ENCODE assay signal across 9 cellular contexts in genomic region chr5:18305288-18305899, GRCh38.
DNase-seq lines count a peak whose midpoint lies in the region; ATAC-seq and TF ChIP-seq lines count a peak whose summit lies in the region.
"Had no signal": no experiment of that assay in that cellular context is flagged by ENCODE, and none has a peak within 500 bp of the region (broad histone marks: within the 10 kb centered on the region; RNA-seq: fewer than 3 reads in every experiment).

No MANE protein-coding gene starts in this region.

- no peak overlapping the region for H3K9ac ChIP-seq in HCT116 (ENCODE audit: low read length)

- H3K36me3 ChIP-seq in HCT116 (ENCODE audit: control insufficient read depth in 1 of 2, insufficient read depth in 2 of 2, low read length in 2 of 2) (no peaks in the 10 kb centered on the region), left lung (no peaks in the 10 kb centered on the region)

- POLR2A ChIA-PET in HCT116 (lab: Charles Lee) = no interaction called here

- no peak overlapping the region for H2AFZ ChIP-seq in HCT116 (ENCODE audit: low read depth, low read length, poor library complexity, severe bottlenecking)

- DNase-seq in SIG-M5 treated with dmso at 0.1 percent for 504 hours (lab: John Stamatoyannopoulos, UW; ENCODE audit: unreplicated experiment) = peak; percentile 64
- no peak for DNase-seq in SIG-M5 (lab: John Stamatoyannopoulos, UW)
- DNase-seq in HCT116 (ENCODE audit: low read depth, low spot score) = no peak
- DNase-seq in NCI-H146 treated with DMSO at 0.1 percent for 48 hours (lab: John Stamatoyannopoulos, UW; ENCODE audit: unreplicated experiment) = peak; percentile 6
- peak; percentile 55 for DNase-seq in astrocyte of the hippocampus (ENCODE audit: low read depth, low spot score)
- no peak for DNase-seq in left lung
- DNase-seq in activated CD8-positive, alpha-beta memory T cell treated with anti-CD3 and anti-CD28 coated beads for 24 hours = no peak
- DNase-seq in activated effector memory CD4-positive, alpha-beta T cell treated with Interleukin-2 at 50 U/mL for 16 hours = no peak
- DNase-seq: CD4-positive, CD25-positive, alpha-beta regulatory T cell had no signal

- H3K4me2 ChIP-seq in HCT116 (ENCODE audit: low read length) = no peak overlapping the region

- no peak overlapping the region for H3K27ac ChIP-seq in HCT116 (ENCODE audit: low read depth, low read length)
- no peak overlapping the region for H3K27ac ChIP-seq in left lung

- H3K9me3 ChIP-seq in HCT116 (ENCODE audit: control insufficient read depth in 1 of 2, insufficient read depth in 1 of 2, low read depth in 1 of 2, low read length in 2 of 2) (no peaks in the 10 kb centered on the region; a peak in 1 of 4 replicates), left lung (no peaks in the 10 kb centered on the region)

- no peaks in the 10 kb centered on the region for H4K20me1 ChIP-seq in HCT116 (ENCODE audit: insufficient read depth)

- intact Hi-C loops in HCT116 (cut with micrococcal nuclease) = loop anchor here (1.0 kb wide), 1 partner anchor 1089 kb away; no protein-coding TSS in a partner anchor
- intact Hi-C loops in left lung (cut with DNase I) = no loop called here

- H3K4me1 ChIP-seq in HCT116 (ENCODE audit: control insufficient read depth in 1 of 2, insufficient read depth in 2 of 2, low read length in 2 of 2) = no peaks in the 10 kb centered on the region
- no peaks in the 10 kb centered on the region for H3K4me1 ChIP-seq in left lung

- RAD21 ChIA-PET in HCT116 (lab: Charles Lee; ENCODE audit: low non-redundant PET in 1 of 2, low total read pairs in 2 of 2, uncharacterized antibody in 2 of 2, unreplicated experiment in 2 of 2) = no interaction called here

- CTCF ChIA-PET in HCT116 (lab: Charles Lee) = interaction anchor here (2.0 kb wide), 1 partner anchor 1089 kb away, joined by 5 read pairs; no protein-coding TSS in a partner anchor

- H3K4me3 ChIP-seq in HCT116 (replicated peaks in 1 of 2; ENCODE audit: low read depth in 1 of 2, low read length in 2 of 2) (no peak overlapping the region), left lung (no peak overlapping the region)

- H3K27me3 ChIP-seq in HCT116 (ENCODE audit: insufficient read depth, low read length) = no peaks in the 10 kb centered on the region
- no peaks in the 10 kb centered on the region for H3K27me3 ChIP-seq in left lung

- no peaks in the 10 kb centered on the region for H3K79me2 ChIP-seq in HCT116 (ENCODE audit: insufficient read depth, low read length)

- TF ChIP-seq CTCF in HCT116 (IDR thresholded peaks at IDR 0.05 in 2 of 3, conservative IDR thresholded peaks at IDR 0.05 in 1 of 3; ENCODE audit: borderline replicate concordance in 1 of 3, insufficient read depth in 1 of 3, low read depth in 2 of 3, low read length in 2 of 3) (peak in 2 of 3 experiments; percentile 31 to 39; a peak in 3 of 6 replicates), left lung (IDR thresholded peaks at IDR 0.05) (peak; percentile 48 to 56)

- ATAC-seq in HCT116 = no peak
- peak; percentile 75 for ATAC-seq in left lung

- TF ChIP-seq RAD21 in HCT116 (IDR thresholded peaks at IDR 0.05; ENCODE audit: low read depth) = peak; percentile 34; the same call in 1 of the 2 replicates

- BruUV-seq in HCT116 (replicated peaks; lab: Mats Ljungman, UMichigan) = no TSS peak

- no peaks in the 10 kb centered on the region for H3K9me2 ChIP-seq in HCT116 (ENCODE audit: insufficient read depth)

- TF ChIP-seq POLR2A in HCT116 (IDR thresholded peaks at IDR 0.05; ENCODE audit: borderline replicate concordance, extremely low read depth, insufficient read depth, insufficient read length) = no peak

TF ChIP-seq in HCT116, 20 proteins besides CTCF, POLR2A, EP300 and RAD21:
- no peak for TF ChIP-seq ZFX (IDR thresholded peaks at IDR 0.05)
- TF ChIP-seq CEBPB (IDR thresholded peaks at IDR 0.05; ENCODE audit: low read depth) = no peak
- TF ChIP-seq SIN3A (IDR thresholded peaks at IDR 0.05; ENCODE audit: low read depth) = no peak
- TF ChIP-seq MAX (IDR thresholded peaks at IDR 0.05) = no peak
- TF ChIP-seq ELF1 (IDR thresholded peaks at IDR 0.05; ENCODE audit: borderline replicate concordance, low read depth) = no peak
- no peak for TF ChIP-seq FOSL1 (IDR thresholded peaks at IDR 0.05; ENCODE audit: low read depth)
- TF ChIP-seq CBX3 (IDR thresholded peaks at IDR 0.05; ENCODE audit: low read depth) = no peak
- TF ChIP-seq ZNF274 (IDR thresholded peaks at IDR 0.05; ENCODE audit: low read depth, low read length) = no peak

Comparison
In these comparisons a context has a peak if more than half of its experiments do, and no peak if none do; other contexts are left out.
1. DNase-seq: peak in SIG-M5 treated with dmso at 0.1 percent for 504 hours (single experiment), NCI-H146 treated with DMSO at 0.1 percent for 48 hours (single experiment) and astrocyte of the hippocampus (single experiment); none in SIG-M5 (single experiment), HCT116 (single experiment), left lung (0 of 2), activated CD8-positive, alpha-beta memory T cell treated with anti-CD3 and anti-CD28 coated beads for 24 hours (single experiment) and activated effector memory CD4-positive, alpha-beta T cell treated with Interleukin-2 at 50 U/mL for 16 hours (single experiment).